Comparison of ENCODE assay signal across 1 cellular context in the genomic region with DNA sequence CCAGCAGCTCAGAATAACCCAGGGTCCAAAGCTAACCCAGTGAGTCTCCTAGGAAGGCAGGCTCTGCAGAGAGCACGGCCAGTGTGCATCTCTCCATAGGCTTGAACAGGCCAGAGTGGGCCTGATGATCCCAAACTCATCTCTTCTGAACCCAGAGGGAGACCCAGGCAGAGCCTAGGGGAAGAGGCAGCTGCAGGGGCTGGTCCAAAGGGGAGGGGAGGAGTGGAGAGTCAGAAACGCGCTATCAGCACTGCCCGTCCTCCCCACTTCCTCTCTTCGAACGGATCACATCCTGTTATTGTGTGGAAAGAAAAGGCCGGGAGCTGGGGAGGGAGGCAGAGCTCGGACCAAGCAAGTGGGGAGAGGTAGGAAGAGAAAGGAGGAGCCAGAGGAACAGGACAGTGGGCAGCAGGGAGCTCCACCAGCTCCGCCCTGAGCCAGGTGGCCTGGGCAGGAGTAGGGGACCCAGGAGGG.
TF ChIP-seq lines count a peak whose summit lies in the region.

No MANE protein-coding gene starts in this region.

TF ChIP-seq in K562, 482 proteins besides CTCF, POLR2A, EP300 and RAD21 (continued from another document and continues in another):
- no peak for TF ChIP-seq ZNF609 (CRISPR knock-in tag; IDR thresholded peaks at IDR 0.05; ENCODE audit: borderline replicate concordance)
- 0 out of 4 replicates have a peak, but pooled peaks of 1 of the 2 experiments have one; percentile 24 for TF ChIP-seq NRF1 (conservative IDR thresholded peaks at IDR 0.05 in 1 of 2, IDR thresholded peaks at IDR 0.05 in 1 of 2)
- no peak for TF ChIP-seq ZNF696 (CRISPR knock-in tag; conservative IDR thresholded peaks at IDR 0.05)
- TF ChIP-seq CTBP1 (IDR thresholded peaks at IDR 0.05; ENCODE audit: borderline replicate concordance), result peak; percentile 80
- TF ChIP-seq RCOR1 (IDR thresholded peaks at IDR 0.05; ENCODE audit: borderline replicate concordance in 1 of 2, low read depth in 2 of 2, low read length in 2 of 2), result 0 out of 4 replicates have a peak, but pooled peaks of 1 of the 2 experiments have one; percentile 29
- no peak for TF ChIP-seq MITF (IDR thresholded peaks at IDR 0.05)
- 0 out of 4 replicates have a peak, but pooled peaks have one; percentile 17 to 30 for TF ChIP-seq FOXK2 (conservative IDR thresholded peaks at IDR 0.05 in 1 of 2, IDR thresholded peaks at IDR 0.05 in 1 of 2; ENCODE audit: low read depth in 2 of 2)
- peak; percentile 84 for TF ChIP-seq ZBTB40 (IDR thresholded peaks at IDR 0.05)
- TF ChIP-seq ZBTB40 (CRISPR knock-in tag; IDR thresholded peaks at IDR 0.05), result no peak
- TF ChIP-seq BHLHE40 (IDR thresholded peaks at IDR 0.05; ENCODE audit: low read length), result peak; percentile 26; the same call in 1 of the 2 replicates
- TF ChIP-seq SUPT5H (IDR thresholded peaks at IDR 0.05), result peak; percentile 63
- TF ChIP-seq RBM22 (IDR thresholded peaks at IDR 0.05; ENCODE audit: low read depth, low read length, poor library complexity, severe bottlenecking), result no peak
- no peak for TF ChIP-seq RBM25 (IDR thresholded peaks at IDR 0.05; ENCODE audit: low read depth, low read length, severe bottlenecking)
- TF ChIP-seq ZNF316 (IDR thresholded peaks at IDR 0.05), result peak; percentile 32; the same call in 1 of the 2 replicates
- TF ChIP-seq SOX6 (IDR thresholded peaks at IDR 0.05), result peak; percentile 76
- TF ChIP-seq ZNF592 (IDR thresholded peaks at IDR 0.05), result peak; percentile 27; the same call in 1 of the 2 replicates
- TF ChIP-seq ZNF384 (IDR thresholded peaks at IDR 0.05; ENCODE audit: low read depth, low read length), result no peak
- no peak for TF ChIP-seq NCOA1 (IDR thresholded peaks at IDR 0.05; ENCODE audit: low read depth)
- TF ChIP-seq ZNF133 (CRISPR knock-in tag; IDR thresholded peaks at IDR 0.05), result no peak
- no peak for TF ChIP-seq ZNF785 (CRISPR knock-in tag; IDR thresholded peaks at IDR 0.05)
- peak; percentile 63; the same call in 1 of the 2 replicates for TF ChIP-seq ZBTB7A (IDR thresholded peaks at IDR 0.05; ENCODE audit: borderline replicate concordance, control insufficient read depth, low read depth, low read length)
- TF ChIP-seq MCM2 (IDR thresholded peaks at IDR 0.05; ENCODE audit: low read depth), result no peak
- no peak for TF ChIP-seq ZNF143 (CRISPR knock-in tag; IDR thresholded peaks at IDR 0.05)
- TF ChIP-seq NCOR1 (IDR thresholded peaks at IDR 0.05), result no peak
- no peak for TF ChIP-seq CBX5 (IDR thresholded peaks at IDR 0.05; ENCODE audit: borderline replicate concordance, low read depth)
- TF ChIP-seq, protein P1, sequence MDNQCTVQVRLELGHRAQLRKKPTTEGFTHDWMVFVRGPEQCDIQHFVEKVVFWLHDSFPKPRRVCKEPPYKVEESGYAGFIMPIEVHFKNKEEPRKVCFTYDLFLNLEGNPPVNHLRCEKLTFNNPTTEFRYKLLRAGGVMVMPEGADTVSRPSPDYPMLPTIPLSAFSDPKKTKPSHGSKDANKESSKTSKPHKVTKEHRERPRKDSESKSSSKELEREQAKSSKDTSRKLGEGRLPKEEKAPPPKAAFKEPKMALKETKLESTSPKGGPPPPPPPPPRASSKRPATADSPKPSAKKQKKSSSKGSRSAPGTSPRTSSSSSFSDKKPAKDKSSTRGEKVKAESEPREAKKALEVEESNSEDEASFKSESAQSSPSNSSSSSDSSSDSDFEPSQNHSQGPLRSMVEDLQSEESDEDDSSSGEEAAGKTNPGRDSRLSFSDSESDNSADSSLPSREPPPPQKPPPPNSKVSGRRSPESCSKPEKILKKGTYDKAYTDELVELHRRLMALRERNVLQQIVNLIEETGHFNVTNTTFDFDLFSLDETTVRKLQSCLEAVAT (IDR thresholded peaks at IDR 0.05), result no peak
